In genomic region chr2:18611604-18612003, GRCh38 we compare ENCODE assay signal across 2 cellular contexts.
TF ChIP-seq lines count a peak whose summit lies in the region.

No MANE protein-coding gene starts in this region.

TF ChIP-seq in liver, 16 proteins besides CTCF, POLR2A, EP300 and RAD21:
- TF ChIP-seq NR2F2 (IDR thresholded peaks at IDR 0.05) (no peak), FOXA1 (IDR thresholded peaks at IDR 0.05) (peak; percentile 96), HNF4A (conservative IDR thresholded peaks at IDR 0.05) (peak; percentile 53 to 67), TAF1 (conservative IDR thresholded peaks at IDR 0.05) (no peak), JUND (IDR thresholded peaks at IDR 0.05) (peak in 1 of 2 donors; percentile 73), RXRA (IDR thresholded peaks at IDR 0.05) (peak; percentile 59 to 66), YY1 (IDR thresholded peaks at IDR 0.05) (no peak), EGR1 (IDR thresholded peaks at IDR 0.05; ENCODE audit: low read depth in 2 of 2) (peak in 1 of 2 donors; percentile 58), ATF3 (IDR thresholded peaks at IDR 0.05) (peak; percentile 45), GABPA (IDR thresholded peaks at IDR 0.05 in 1 of 2, conservative IDR thresholded peaks at IDR 0.05 in 1 of 2) (no peak), SP1 (IDR thresholded peaks at IDR 0.05) (peak; percentile 67), MAX (IDR thresholded peaks at IDR 0.05) (peak; percentile 52), FOXA2 (IDR thresholded peaks at IDR 0.05) (peak; percentile 97), ZBTB33 (IDR thresholded peaks at IDR 0.05) (peak; percentile 36), REST (IDR thresholded peaks at IDR 0.05) (no peak), HNF4G (IDR thresholded peaks at IDR 0.05) (no peak)
TF ChIP-seq in liver: peak in this region for 10.

TF ChIP-seq in HepG2, 621 proteins besides CTCF, POLR2A, EP300 and RAD21:
- TF ChIP-seq ZNF558 (CRISPR knock-in tag; IDR thresholded peaks at IDR 0.05; ENCODE audit: borderline replicate concordance) (no peak), ZNF317 (CRISPR knock-in tag; IDR thresholded peaks at IDR 0.05) (no peak), TBL1XR1 (IDR thresholded peaks at IDR 0.05; ENCODE audit: borderline replicate concordance, low read length, partially characterized antibody) (no peak), ZNF503 (CRISPR knock-in tag; IDR thresholded peaks at IDR 0.05) (no peak), THAP8 (CRISPR knock-in tag; IDR thresholded peaks at IDR 0.05; ENCODE audit: borderline replicate concordance) (no peak), TCF12 (IDR thresholded peaks at IDR 0.05) (no peak), TCF12 (CRISPR knock-in tag; IDR thresholded peaks at IDR 0.05) (no peak), PHF5A (CRISPR knock-in tag; IDR thresholded peaks at IDR 0.05; ENCODE audit: low read depth, unreplicated experiment) (no peak), POLR2G (IDR thresholded peaks at IDR 0.05; ENCODE audit: low read depth, low read length) (no peak), ZNF430 (CRISPR knock-in tag; IDR thresholded peaks at IDR 0.05) (no peak), ZNF205 (CRISPR knock-in tag; IDR thresholded peaks at IDR 0.05) (no peak), ZNF263 (CRISPR knock-in tag; IDR thresholded peaks at IDR 0.05) (no peak)
